Comparison of ENCODE assay signal across 19 cellular contexts in genomic region chr4:30817489-30817888, GRCh38.
DNase-seq lines count a peak whose midpoint lies in the region; ATAC-seq, FAIRE-seq and TF ChIP-seq lines count a peak whose summit lies in the region.
"Had no signal": no experiment of that assay in that cellular context is flagged by ENCODE, and none has a peak within 500 bp of the region (broad histone marks: within the 10 kb centered on the region; RNA-seq: fewer than 3 reads in every experiment).

No MANE protein-coding gene starts in this region.

- no peak overlapping the region for H2BK12ac ChIP-seq in H1 (ENCODE audit: low read depth, low read length)

- H2AFZ ChIP-seq in GM23338, result no peak overlapping the region
- H2AFZ ChIP-seq in KMS-11 (ENCODE audit: low read depth), result peak overlapping the region; percentile 38; the same call in 1 of the 2 replicates
- H2AFZ ChIP-seq in H1 (ENCODE audit: low read length), result no peak overlapping the region
- H2AFZ ChIP-seq in Karpas-422 (ENCODE audit: low read length), result no peak overlapping the region

- peaks cover 38% of the 10 kb centered on the region for H3K4me1 Mint-ChIP-seq in GM23338
- no peaks in the 10 kb centered on the region for H3K4me1 Mint-ChIP-seq in activated CD8-positive, alpha-beta T cell treated with anti-CD3 and anti-CD28 coated beads, Interleukin-2, amount 10 ng/mL, durations not matched to agents 7 days and 5 days (ENCODE audit: low read depth)
- H3K4me1 Mint-ChIP-seq in activated naive CD4-positive, alpha-beta T cell treated with anti-CD3 and anti-CD28 coated beads, Interleukin-2, amount 10 ng/mL, durations not matched to agents 7 days and 5 days, result no peaks in the 10 kb centered on the region

- no peak overlapping the region for H3K14ac ChIP-seq in H1 (ENCODE audit: insufficient read length)

- no peaks in the 10 kb centered on the region for H3K27me3 ChIP-seq in BLaER1
- no peaks in the 10 kb centered on the region for H3K27me3 ChIP-seq in GM23338 (ENCODE audit: insufficient read depth)
- no peaks in the 10 kb centered on the region for H3K27me3 ChIP-seq in KMS-11 (ENCODE audit: insufficient read depth, low read depth)
- no peaks in the 10 kb centered on the region for H3K27me3 ChIP-seq in H1 (replicated peaks in 1 of 4; ENCODE audit: control insufficient read depth in 3 of 4, extremely low read depth in 1 of 4, insufficient read depth in 3 of 4, low read length in 3 of 4)
- no peaks in the 10 kb centered on the region for H3K27me3 ChIP-seq in Karpas-422 (ENCODE audit: low read length)
- H3K27me3 ChIP-seq in pancreas, result no peaks in the 10 kb centered on the region
- H3K27me3 ChIP-seq: BE2C had no signal

- ATAC-seq in GM23338, result no peak
- ATAC-seq in activated CD8-positive, alpha-beta T cell treated with anti-CD3 and anti-CD28 coated beads, Interleukin-2, amount 10 ng/mL, durations not matched to agents 7 days and 5 days, result no peak
- no peak for ATAC-seq in pancreas
- ATAC-seq: CD8-positive, alpha-beta T cell had no signal

- H3K4me2 ChIP-seq in BLaER1 (peak overlapping the region; percentile 42), GM23338 (no peak overlapping the region), KMS-11 (peak overlapping the region; percentile 71), H1 (ENCODE audit: insufficient read depth in 1 of 2, low read depth in 2 of 2, low read length in 2 of 2) (no peak overlapping the region), Karpas-422 (ENCODE audit: low read depth, low read length, poor library complexity, severe bottlenecking) (no peak overlapping the region)

- WGBS in H1 (ENCODE audit: extremely low coverage in 1 of 2, insufficient coverage in 1 of 2, insufficient read length in 1 of 2, insufficient replicate concordance in 2 of 2, low coverage in 1 of 2, low lambda C conversion rate in 2 of 2, missing lambda C conversion rate in 1 of 2), 2 experiments, result 71% methylated on average over 1 of the region's 1 CpG; no CpG with 5 or more reads in 1 of the 2 experiments
- 41 to 44% methylated on average over 1 of the region's 1 CpG for WGBS in pancreas, 2 donors

- H3F3A ChIP-seq in GM23338 (replicated peaks; ENCODE audit: low read depth), result no peaks in the 10 kb centered on the region

- no peaks in the 10 kb centered on the region for H3K36me3 Mint-ChIP-seq in GM23338 (ENCODE audit: low read depth)
- no peaks in the 10 kb centered on the region for H3K36me3 Mint-ChIP-seq in activated CD8-positive, alpha-beta T cell treated with anti-CD3 and anti-CD28 coated beads, Interleukin-2, amount 10 ng/mL, durations not matched to agents 7 days and 5 days (ENCODE audit: low read depth)
- no peaks in the 10 kb centered on the region for H3K36me3 Mint-ChIP-seq in activated naive CD4-positive, alpha-beta T cell treated with anti-CD3 and anti-CD28 coated beads, Interleukin-2, amount 10 ng/mL, durations not matched to agents 7 days and 5 days
- H3K36me3 Mint-ChIP-seq: CD8-positive, alpha-beta T cell had no signal

- H3K4me1 ChIP-seq in BLaER1, result peaks cover 7% of the 10 kb centered on the region
- peaks cover 30% of the 10 kb centered on the region; the same call in 1 of the 2 replicates for H3K4me1 ChIP-seq in GM23338 (ENCODE audit: insufficient read depth)
- H3K4me1 ChIP-seq in KMS-11 (ENCODE audit: low read depth, poor library complexity, severe bottlenecking), result peaks cover 28% of the 10 kb centered on the region
- peaks cover 0 to 7% (median under 1%) of the 10 kb centered on the region in 4 experiments; a peak in 2 of 7 replicates for H3K4me1 ChIP-seq in H1 (replicated peaks in 1 of 4; ENCODE audit: control insufficient read depth in 3 of 4, insufficient read depth in 4 of 4, low read length in 3 of 4)
- no peaks in the 10 kb centered on the region for H3K4me1 ChIP-seq in Karpas-422 (ENCODE audit: low read length)
- H3K4me1 ChIP-seq in pancreas, result no peaks in the 10 kb centered on the region

- H4K5ac ChIP-seq in H1 (ENCODE audit: insufficient read length, low read depth, low read length), result no peak overlapping the region

- H3K23ac ChIP-seq in H1 (ENCODE audit: insufficient read length), result no peak overlapping the region

- no peak overlapping the region for H3K4me3 Mint-ChIP-seq in GM23338
- H3K4me3 Mint-ChIP-seq in activated CD8-positive, alpha-beta T cell treated with anti-CD3 and anti-CD28 coated beads, Interleukin-2, amount 10 ng/mL, durations not matched to agents 7 days and 5 days, result no peak overlapping the region
- no peak overlapping the region for H3K4me3 Mint-ChIP-seq in activated naive CD4-positive, alpha-beta T cell treated with anti-CD3 and anti-CD28 coated beads, Interleukin-2, amount 10 ng/mL, durations not matched to agents 7 days and 5 days
- H3K4me3 Mint-ChIP-seq: CD8-positive, alpha-beta T cell had no signal

- H3K79me1 ChIP-seq in H1 (ENCODE audit: low read depth, low read length), result no peaks in the 10 kb centered on the region

- H3K27ac ChIP-seq in BLaER1 (no peak overlapping the region), GM23338 (ENCODE audit: low read depth) (no peak overlapping the region), KMS-11 (peak overlapping the region; percentile 65; the same call in 1 of the 2 replicates), H1 (ENCODE audit: low read depth, low read length) (no peak overlapping the region), Karpas-422 (ENCODE audit: low read length) (no peak overlapping the region), pancreas (no peak overlapping the region)

- H2AK5ac ChIP-seq in H1 (ENCODE audit: low read depth, low read length), result no peak overlapping the region

- CTCF ChIA-PET in H1 (lab: Charles Lee; ENCODE audit: partially characterized antibody), result interaction anchor here (1.0 kb wide), 2 partner anchors 10 to 398 kb away, joined by 3 read pairs; no protein-coding TSS in a partner anchor
- CTCF ChIA-PET in activated CD8-positive, alpha-beta T cell treated with anti-CD3 and anti-CD28 coated beads, Interleukin-2, amount 10 ng/mL, durations not matched to agents 7 days and 5 days (lab: Charles Lee), result no interaction called here
- CTCF ChIA-PET in activated naive CD4-positive, alpha-beta T cell treated with anti-CD3 and anti-CD28 coated beads, Interleukin-2, amount 10 ng/mL, durations not matched to agents 7 days and 5 days (lab: Charles Lee), result no interaction called here

- H3K4me3 ChIP-seq in BLaER1 (no peak overlapping the region), GM23338 (no peak overlapping the region), KMS-11 (IDR thresholded peaks at IDR 0.05; ENCODE audit: insufficient read depth, low read depth, low read length) (no peak overlapping the region), H1 (ENCODE audit: extremely low read depth in 1 of 4, insufficient read depth in 2 of 4, low read depth in 3 of 4, low read length in 4 of 4) (no peak overlapping the region), Karpas-422 (ENCODE audit: low read length) (no peak overlapping the region), pancreas (no peak overlapping the region)

- no peak overlapping the region for H3K4ac ChIP-seq in H1 (replicated peaks; ENCODE audit: insufficient read length, low read depth, low read length)

- no peak overlapping the region for H3K18ac ChIP-seq in H1 (ENCODE audit: extremely low read depth, low read length)

- FAIRE-seq in H1 (lab: Jason Lieb, UNC) (no peak), pancreas (lab: Jason Lieb, UNC) (no peak)
- FAIRE-seq: G401.6, GM12891, GM19239, H54 had no signal

- no peaks in the 10 kb centered on the region for H3K23me2 ChIP-seq in H1 (ENCODE audit: low read depth, low read length)

- no peaks in the 10 kb centered on the region for H3K36me3 ChIP-seq in BLaER1
- no peaks in the 10 kb centered on the region for H3K36me3 ChIP-seq in GM23338 (ENCODE audit: insufficient read depth)
- H3K36me3 ChIP-seq in KMS-11 (ENCODE audit: insufficient read depth), result no peaks in the 10 kb centered on the region
- H3K36me3 ChIP-seq in H1 (ENCODE audit: control insufficient read depth in 2 of 4, insufficient read depth in 4 of 4, low read length in 3 of 4), result no peaks in the 10 kb centered on the region; a peak in 1 of 8 replicates
- H3K36me3 ChIP-seq in Karpas-422 (ENCODE audit: insufficient read depth, low read length), result no peaks in the 10 kb centered on the region
- H3K36me3 ChIP-seq in pancreas, result no peaks in the 10 kb centered on the region
- H3K36me3 ChIP-seq: BE2C had no signal

- H4K8ac ChIP-seq in H1 (ENCODE audit: extremely low read depth, insufficient read depth, low read length), result no peak overlapping the region

- no peak overlapping the region for H2BK120ac ChIP-seq in H1 (replicated peaks; ENCODE audit: low read depth, low read length)

- TF ChIP-seq POLR2A in H1 (IDR thresholded peaks at IDR 0.05; ENCODE audit: control extremely low read depth in 1 of 2, low read depth in 2 of 2, low read length in 2 of 2), result no peak

- no peak for TF ChIP-seq RAD21 in H1 (IDR thresholded peaks at IDR 0.05 in 1 of 2, conservative IDR thresholded peaks at IDR 0.05 in 1 of 2; ENCODE audit: low read depth in 2 of 2, low read length in 2 of 2)

- H3K9me2 ChIP-seq in GM23338 (ENCODE audit: insufficient read depth), result peaks cover 4% of the 10 kb centered on the region; the same call in 1 of the 2 replicates
- H3K9me2 ChIP-seq in Karpas-422 (replicated peaks; ENCODE audit: insufficient read depth, low read length), result no peaks in the 10 kb centered on the region

- peak overlapping the region; percentile 79; the same call in 1 of the 2 replicates for H3K27ac Mint-ChIP-seq in GM23338
- no peak overlapping the region for H3K27ac Mint-ChIP-seq in activated CD8-positive, alpha-beta T cell treated with anti-CD3 and anti-CD28 coated beads, Interleukin-2, amount 10 ng/mL, durations not matched to agents 7 days and 5 days
- H3K27ac Mint-ChIP-seq in activated naive CD4-positive, alpha-beta T cell treated with anti-CD3 and anti-CD28 coated beads, Interleukin-2, amount 10 ng/mL, durations not matched to agents 7 days and 5 days, result no peak overlapping the region
- H3K27ac Mint-ChIP-seq: CD8-positive, alpha-beta T cell had no signal

- H3K27me3 Mint-ChIP-seq in GM23338 (ENCODE audit: insufficient read depth, low read depth, poor library complexity), result no peaks in the 10 kb centered on the region
- no peaks in the 10 kb centered on the region for H3K27me3 Mint-ChIP-seq in activated CD8-positive, alpha-beta T cell treated with anti-CD3 and anti-CD28 coated beads, Interleukin-2, amount 10 ng/mL, durations not matched to agents 7 days and 5 days (ENCODE audit: low read depth)
- no peaks in the 10 kb centered on the region for H3K27me3 Mint-ChIP-seq in activated naive CD4-positive, alpha-beta T cell treated with anti-CD3 and anti-CD28 coated beads, Interleukin-2, amount 10 ng/mL, durations not matched to agents 7 days and 5 days

- H2BK20ac ChIP-seq in H1 (ENCODE audit: low read length), result no peak overlapping the region

- no peak overlapping the region for H2BK5ac ChIP-seq in H1 (ENCODE audit: low read depth, low read length)

- no peaks in the 10 kb centered on the region for H3K9me3 ChIP-seq in BLaER1
- no peaks in the 10 kb centered on the region for H3K9me3 ChIP-seq in H1 (ENCODE audit: insufficient read depth in 2 of 2, low read depth in 1 of 2, low read length in 1 of 2)
- H3K9me3 ChIP-seq in Karpas-422 (ENCODE audit: low read length), result peaks cover 11% of the 10 kb centered on the region
- no peaks in the 10 kb centered on the region for H3K9me3 ChIP-seq in pancreas
- H3K9me3 ChIP-seq: BE2C had no signal

- POLR2A ChIA-PET in H1 (lab: Charles Lee; ENCODE audit: partially characterized antibody), result no interaction called here
- POLR2A ChIA-PET in activated CD8-positive, alpha-beta T cell treated with anti-CD3 and anti-CD28 coated beads, Interleukin-2, amount 10 ng/mL, durations not matched to agents 7 days and 5 days (lab: Charles Lee), result no interaction called here

- H3K79me2 ChIP-seq in GM23338 (replicated peaks; ENCODE audit: insufficient read depth) (no peaks in the 10 kb centered on the region), KMS-11 (ENCODE audit: insufficient read depth, low read depth) (no peaks in the 10 kb centered on the region), H1 (ENCODE audit: control insufficient read depth in 1 of 2, insufficient read depth in 2 of 2, low read length in 2 of 2) (no peaks in the 10 kb centered on the region), Karpas-422 (ENCODE audit: low read length) (no peaks in the 10 kb centered on the region)

- intact Hi-C loops in pancreas (cut with DNase I), result no loop called here

- TF ChIP-seq CTCF in GM23338 (conservative IDR thresholded peaks at IDR 0.05; ENCODE audit: low read depth in 2 of 2) (no peak), KMS-11 (conservative IDR thresholded peaks at IDR 0.05; ENCODE audit: low read depth, low read length) (no peak), H1 (IDR thresholded peaks at IDR 0.05; ENCODE audit: control extremely low read depth in 1 of 3, insufficient read depth in 1 of 3, low read depth in 1 of 3, low read length in 3 of 3) (no peak), pancreas (IDR thresholded peaks at IDR 0.05) (no peak)

- no peak overlapping the region for H3K56ac ChIP-seq in H1 (replicated peaks; ENCODE audit: insufficient read length, low read depth, low read length)

- DNase-seq in GM23338 (ENCODE audit: low spot score), result no peak
- DNase-seq in H1 (ENCODE audit: low read depth in 1 of 2, low spot score in 2 of 2), result no peak
- DNase-seq in activated CD8-positive, alpha-beta T cell treated with anti-CD3 and anti-CD28 coated beads, Interleukin-2, amount 10 ng/mL, durations not matched to agents 7 days and 5 days, result no peak
- DNase-seq in activated naive CD4-positive, alpha-beta T cell treated with anti-CD3 and anti-CD28 coated beads, Interleukin-2, amount 10 ng/mL, durations not matched to agents 7 days and 5 days, result no peak
- DNase-seq in Karpas-422, result no peak
- no peak for DNase-seq in pancreas
- DNase-seq: ACHN; BE2C; Calu3; CD8-positive, alpha-beta T cell; DMS53; DND-41; KBM-7 had no signal

- no peak overlapping the region for H3K9ac ChIP-seq in BLaER1
- H3K9ac ChIP-seq in KMS-11, result peak overlapping the region; percentile 30; the same call in 1 of the 2 replicates
- no peak overlapping the region for H3K9ac ChIP-seq in H1 (replicated peaks in 1 of 4; ENCODE audit: extremely low read depth in 1 of 4, low read depth in 3 of 4, low read length in 3 of 4)
- H3K9ac ChIP-seq in Karpas-422 (ENCODE audit: low read length), result no peak overlapping the region

- H2BK15ac ChIP-seq in H1 (ENCODE audit: low read length), result no peak overlapping the region

- no peaks in the 10 kb centered on the region for H3K9me3 Mint-ChIP-seq in GM23338
- H3K9me3 Mint-ChIP-seq in activated CD8-positive, alpha-beta T cell treated with anti-CD3 and anti-CD28 coated beads, Interleukin-2, amount 10 ng/mL, durations not matched to agents 7 days and 5 days (ENCODE audit: insufficient read depth), result no peaks in the 10 kb centered on the region
- no peaks in the 10 kb centered on the region for H3K9me3 Mint-ChIP-seq in activated naive CD4-positive, alpha-beta T cell treated with anti-CD3 and anti-CD28 coated beads, Interleukin-2, amount 10 ng/mL, durations not matched to agents 7 days and 5 days

- H4K91ac ChIP-seq in H1 (replicated peaks; ENCODE audit: insufficient read length, low read length), result no peak overlapping the region

- no peak for TF ChIP-seq EP300 in H1 (IDR thresholded peaks at IDR 0.05; ENCODE audit: borderline replicate concordance in 1 of 2, low read depth in 2 of 2, low read length in 2 of 2)

- no peaks in the 10 kb centered on the region for H4K20me1 ChIP-seq in BLaER1
- no peaks in the 10 kb centered on the region for H4K20me1 ChIP-seq in GM23338 (replicated peaks; ENCODE audit: insufficient read depth)
- no peaks in the 10 kb centered on the region for H4K20me1 ChIP-seq in KMS-11 (ENCODE audit: insufficient read depth)
- H4K20me1 ChIP-seq in H1 (replicated peaks in 1 of 2; ENCODE audit: control insufficient read depth in 1 of 2, insufficient read depth in 2 of 2, low read length in 2 of 2), result no peaks in the 10 kb centered on the region
- H4K20me1 ChIP-seq in Karpas-422 (ENCODE audit: insufficient read depth, low read depth, low read length), result no peaks in the 10 kb centered on the region

Comparison
In these comparisons a context has a peak if more than half of its experiments do, and no peak if none do; other contexts are left out.
1. H3K4me2 ChIP-seq: peak in BLaER1 (single experiment) and KMS-11 (single experiment); none in GM23338 (single experiment), H1 (0 of 2) and Karpas-422 (single experiment).